ENCODE assay signal across 8 cellular contexts in genomic region chr6:56785536-56785935, GRCh38.
DNase-seq lines count a peak whose midpoint lies in the region; ATAC-seq and TF ChIP-seq lines count a peak whose summit lies in the region.
"Not testable (repeated sequence)": the region's sequence is repeated elsewhere in the genome, so short reads cannot be mapped to it uniquely, and the experiment has no call there.

No MANE protein-coding gene starts in this region.

- H3K36me3 ChIP-seq in HUES48 (ENCODE audit: control insufficient read depth, insufficient read depth, low read length); RWPE2 (ENCODE audit: low read depth); mesenchymal stem cell (ENCODE audit: control insufficient read depth in 1 of 2, insufficient read depth in 2 of 2, low read depth in 1 of 2, low read length in 2 of 2): not testable (repeated sequence)

- CTCF ChIA-PET in Calu3 (lab: Charles Lee) = not testable (repeated sequence)

- H2BK5ac ChIP-seq in mesenchymal stem cell (ENCODE audit: low read depth, low read length, poor library complexity, severe bottlenecking) = not testable (repeated sequence)

- not testable (repeated sequence) for H3K23ac ChIP-seq in mesenchymal stem cell (ENCODE audit: low read length in 2 of 2)

- DNase-seq in Calu3; RWPE2 (ENCODE audit: low spot score); chondrocyte (ENCODE audit: low spot score); glutamatergic neuron; mesenchymal stem cell; neural crest cell (ENCODE audit: low read depth, low spot score); type B pancreatic cell (ENCODE audit: extremely low spot score, unreplicated experiment): not testable (repeated sequence)

- H3K9ac ChIP-seq in HUES48 (ENCODE audit: low read depth, low read length); mesenchymal stem cell (ENCODE audit: low read length): not testable (repeated sequence)

- not testable (repeated sequence) for H3K4ac ChIP-seq in mesenchymal stem cell (ENCODE audit: low read depth in 1 of 2, low read length in 2 of 2)

- not testable (repeated sequence) for H2AK5ac ChIP-seq in mesenchymal stem cell (ENCODE audit: low read length, severe bottlenecking)

- not testable (repeated sequence) for H2BK120ac ChIP-seq in mesenchymal stem cell (ENCODE audit: low read depth, low read length)

- H3K4me3 Mint-ChIP-seq in Calu3 (ENCODE audit: low read depth, unreplicated experiment) (peak overlapping the region; percentile 78), chondrocyte (ENCODE audit: unreplicated experiment) (peak overlapping the region; percentile 70), glutamatergic neuron (ENCODE audit: unreplicated experiment) (peak overlapping the region; percentile 16), neural crest cell (peak overlapping the region; percentile 89), type B pancreatic cell (peak overlapping the region; percentile 72)

- H3K4me3 ChIP-seq in HUES48 (ENCODE audit: low read depth, low read length) (peak overlapping the region; percentile 47; the same call in 1 of the 2 replicates), RWPE2 (ENCODE audit: severe bottlenecking) (peak overlapping the region; percentile 9)
- not testable (repeated sequence) for H3K4me3 ChIP-seq in mesenchymal stem cell (ENCODE audit: insufficient read depth in 1 of 2, low read depth in 1 of 2, low read length in 2 of 2)

- not testable (repeated sequence) for H3K27me3 Mint-ChIP-seq in Calu3 (ENCODE audit: unreplicated experiment); chondrocyte (ENCODE audit: low read depth); glutamatergic neuron (ENCODE audit: unreplicated experiment); neural crest cell (ENCODE audit: low read depth); type B pancreatic cell

- 84% methylated on average over 19 of the region's 19 CpGs for WGBS in mesenchymal stem cell

- not testable (repeated sequence) for ATAC-seq in RWPE2 (ENCODE audit: low read depth)

- not testable (repeated sequence) for H4K8ac ChIP-seq in mesenchymal stem cell (ENCODE audit: low read length)

- H3K79me1 ChIP-seq in mesenchymal stem cell (replicated peaks; ENCODE audit: low read length, poor library complexity, severe bottlenecking) = not testable (repeated sequence)

- peaks cover 13% of the 10 kb centered on the region for H3K36me3 Mint-ChIP-seq in Calu3 (ENCODE audit: insufficient read depth, unreplicated experiment)
- not testable (repeated sequence) for H3K36me3 Mint-ChIP-seq in chondrocyte (ENCODE audit: low read depth)
- peaks cover 14% of the 10 kb centered on the region for H3K36me3 Mint-ChIP-seq in glutamatergic neuron (ENCODE audit: unreplicated experiment)
- peaks cover 15% of the 10 kb centered on the region for H3K36me3 Mint-ChIP-seq in neural crest cell (ENCODE audit: low read depth)
- peaks cover 12% of the 10 kb centered on the region for H3K36me3 Mint-ChIP-seq in type B pancreatic cell

- H3K9me3 ChIP-seq in HUES48 (ENCODE audit: control insufficient read depth, insufficient read depth, low read length); RWPE2 (ENCODE audit: severe bottlenecking); mesenchymal stem cell (ENCODE audit: control insufficient read depth, low read length): not testable (repeated sequence)

- peak overlapping the region; percentile 82 for H3K27ac Mint-ChIP-seq in Calu3 (ENCODE audit: unreplicated experiment)
- peak overlapping the region; percentile 87 for H3K27ac Mint-ChIP-seq in chondrocyte (ENCODE audit: unreplicated experiment)
- peak overlapping the region; percentile 83 for H3K27ac Mint-ChIP-seq in glutamatergic neuron (ENCODE audit: unreplicated experiment)
- H3K27ac Mint-ChIP-seq in neural crest cell (ENCODE audit: unreplicated experiment) = peak overlapping the region; percentile 53
- not testable (repeated sequence) for H3K27ac Mint-ChIP-seq in type B pancreatic cell

- not testable (repeated sequence) for H3K4me2 ChIP-seq in mesenchymal stem cell (ENCODE audit: low read length, poor library complexity, severe bottlenecking)

- BruUV-seq in Calu3 (replicated peaks; lab: Mats Ljungman, UMichigan) = not testable (repeated sequence)

- H3K9me3 Mint-ChIP-seq in Calu3 (ENCODE audit: low read depth, unreplicated experiment); chondrocyte (ENCODE audit: low read depth); neural crest cell; type B pancreatic cell: not testable (repeated sequence)
- peaks cover 22% of the 10 kb centered on the region for H3K9me3 Mint-ChIP-seq in glutamatergic neuron (ENCODE audit: unreplicated experiment)

- intact Hi-C loops in Calu3 (cut with micrococcal nuclease; ENCODE audit: unreplicated experiment) = not testable (repeated sequence)

- H3K27ac ChIP-seq in HUES48 (ENCODE audit: low read depth, low read length); RWPE2 (ENCODE audit: poor library complexity, severe bottlenecking); mesenchymal stem cell (ENCODE audit: low read length, poor library complexity, severe bottlenecking): not testable (repeated sequence)

- H3K4me1 Mint-ChIP-seq in Calu3 (ENCODE audit: low read depth, unreplicated experiment) (peaks cover 21% of the 10 kb centered on the region), chondrocyte (ENCODE audit: low read depth) (peaks cover 40% of the 10 kb centered on the region), glutamatergic neuron (ENCODE audit: low read depth, unreplicated experiment) (peaks cover 23% of the 10 kb centered on the region), neural crest cell (peaks cover 11% of the 10 kb centered on the region)
- not testable (repeated sequence) for H3K4me1 Mint-ChIP-seq in type B pancreatic cell (ENCODE audit: unreplicated experiment)

- not testable (repeated sequence) for TF ChIP-seq CTCF in Calu3 (IDR thresholded peaks at IDR 0.05; ENCODE audit: unreplicated experiment); RWPE2 (IDR thresholded peaks at IDR 0.05; ENCODE audit: poor library complexity, severe bottlenecking); chondrocyte (IDR thresholded peaks at IDR 0.05); glutamatergic neuron (IDR thresholded peaks at IDR 0.05; ENCODE audit: partially characterized antibody, unreplicated experiment); neural crest cell (conservative IDR thresholded peaks at IDR 0.05); type B pancreatic cell (conservative IDR thresholded peaks at IDR 0.05)

- H2BK12ac ChIP-seq in mesenchymal stem cell (ENCODE audit: low read length in 2 of 2) = not testable (repeated sequence)

- not testable (repeated sequence) for H3K27me3 ChIP-seq in HUES48 (ENCODE audit: control insufficient read depth, insufficient read depth, low read length); RWPE2 (ENCODE audit: insufficient read depth, poor library complexity, severe bottlenecking); mesenchymal stem cell (ENCODE audit: control insufficient read depth in 1 of 2, insufficient read depth in 1 of 2, low read length in 2 of 2)

- H2BK15ac ChIP-seq in mesenchymal stem cell (ENCODE audit: low read depth, poor library complexity, severe bottlenecking) = peak overlapping the region; percentile 48

- H3K4me1 ChIP-seq in HUES48 (ENCODE audit: control insufficient read depth, insufficient read depth, low read length); mesenchymal stem cell (ENCODE audit: control insufficient read depth, insufficient read depth, low read depth, low read length): not testable (repeated sequence)
- H3K4me1 ChIP-seq in RWPE2 (ENCODE audit: insufficient read depth, poor library complexity, severe bottlenecking) = peaks cover 14% of the 10 kb centered on the region

- not testable (repeated sequence) for H3K14ac ChIP-seq in mesenchymal stem cell (ENCODE audit: low read length in 2 of 2)

- H2AFZ ChIP-seq in mesenchymal stem cell (ENCODE audit: low read depth, low read length) = not testable (repeated sequence)

- not testable (repeated sequence) for H4K91ac ChIP-seq in mesenchymal stem cell (ENCODE audit: low read length)

- not testable (repeated sequence) for H3K18ac ChIP-seq in mesenchymal stem cell (ENCODE audit: low read depth in 1 of 2, low read length in 2 of 2)

Comparison
In these comparisons a context has a peak if more than half of its experiments do, and no peak if none do; other contexts are left out.
1. H3K4me3 Mint-ChIP-seq: peak in every context shown above with its lines; median percentile 89 in neural crest cell; 78 in Calu3; 72 in type B pancreatic cell; 70 in chondrocyte; 16 in glutamatergic neuron.